20 cellular contexts compared by ENCODE assay signal in the genomic region with DNA sequence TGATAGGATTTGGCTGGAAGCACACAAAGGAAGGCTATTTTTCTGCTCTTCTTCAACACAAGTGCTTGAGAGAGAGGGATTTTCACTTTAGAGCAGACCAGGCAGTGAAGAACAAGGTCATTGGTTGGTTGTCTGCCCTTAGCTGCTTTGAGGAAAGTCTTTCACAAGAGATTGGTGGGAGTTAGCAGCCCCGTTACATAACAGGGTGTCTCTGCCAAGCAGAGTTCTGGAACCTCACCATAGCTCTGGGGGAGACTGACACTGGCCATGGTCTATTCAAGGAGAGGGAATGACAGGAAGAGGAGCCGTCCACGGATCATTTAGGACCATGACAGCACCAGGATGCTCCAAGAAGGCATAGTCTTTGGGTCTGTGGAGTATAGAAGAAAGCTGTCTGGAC.
DNase-seq lines count a peak whose midpoint lies in the region; ATAC-seq and TF ChIP-seq lines count a peak whose summit lies in the region.
"Had no signal": no experiment of that assay in that cellular context is flagged by ENCODE, and none has a peak within 500 bp of the region (broad histone marks: within the 10 kb centered on the region; RNA-seq: fewer than 3 reads in every experiment).

No MANE protein-coding gene starts in this region.

- no peak for TF ChIP-seq EP300 in gastroesophageal sphincter (IDR thresholded peaks at IDR 0.05)

- H3K27me3 ChIP-seq in gastroesophageal sphincter: no peaks in the 10 kb centered on the region
- H3K27me3 ChIP-seq in vagina: no peaks in the 10 kb centered on the region
- H3K27me3 ChIP-seq: breast epithelium, pancreas had no signal

- no peaks in the 10 kb centered on the region for H3K36me3 ChIP-seq in gastroesophageal sphincter
- no peaks in the 10 kb centered on the region for H3K36me3 ChIP-seq in vagina
- H3K36me3 ChIP-seq: breast epithelium, pancreas had no signal

- TF ChIP-seq CTCF in gastroesophageal sphincter (IDR thresholded peaks at IDR 0.05) (no peak), vagina (IDR thresholded peaks at IDR 0.05) (no peak)

- WGBS in gastroesophageal sphincter (ENCODE audit: low coverage in 1 of 2), 2 donors: 38 to 80% methylated on average over 1 to 2 of the region's 3 CpGs

- intact Hi-C loops in vagina (cut with DNase I): no loop called here

- H3K27ac ChIP-seq in gastroesophageal sphincter (peak overlapping the region in 1 of 4 donors; percentile 2), vagina (peak overlapping the region; percentile 3)
- H3K27ac ChIP-seq: A549, breast epithelium, KMS-11, pancreas had no signal

- H3K9me3 ChIP-seq in gastroesophageal sphincter (no peaks in the 10 kb centered on the region), vagina (no peaks in the 10 kb centered on the region)
- H3K9me3 ChIP-seq: A549, breast epithelium, pancreas had no signal

- H3K4me3 ChIP-seq in gastroesophageal sphincter (no peak overlapping the region), vagina (peak overlapping the region in 1 of 2 donors; percentile 9)
- H3K4me3 ChIP-seq: A549, breast epithelium, pancreas had no signal

- ATAC-seq in gastroesophageal sphincter (peak; percentile 64), HG02884 (IDR thresholded peaks at IDR 0.05; ENCODE audit: unreplicated experiment) (no peak)
- ATAC-seq: A549, PC-3 had no signal

- H3K4me1 ChIP-seq in gastroesophageal sphincter (peaks cover 0 to 44% (median 8%) of the 10 kb centered on the region in 3 donors), vagina (peaks cover 41% of the 10 kb centered on the region)

- no peak for TF ChIP-seq POLR2A in gastroesophageal sphincter (IDR thresholded peaks at IDR 0.05)
- no peak for TF ChIP-seq POLR2A in vagina (IDR thresholded peaks at IDR 0.05)

- peak; percentile 17 for DNase-seq in activated effector memory CD4-positive, alpha-beta T cell treated with anti-CD3 and anti-CD28 coated beads, Interleukin-2, amount 50 U/mL, for 16 hours
- DNase-seq in activated effector memory CD4-positive, alpha-beta T cell treated with Interleukin-2 at 50 U/mL for 16 hours: no peak
- DNase-seq in middle frontal gyrus (ENCODE audit: extremely low spot score, low spot score): peak; percentile 51
- no peak for DNase-seq in vagina (ENCODE audit: extremely low spot score in 2 of 2)
- no peak for DNase-seq in GDM1 (lab: John Stamatoyannopoulos, UW)
- DNase-seq in stimulated activated naive CD4-positive, alpha-beta T cell (lab: John Stamatoyannopoulos, UW): no peak
- DNase-seq: activated CD8-positive, alpha-beta memory T cell treated with anti-CD3 and anti-CD28 coated beads for 24 hours; activated naive CD4-positive, alpha-beta T cell treated with anti-CD3 and anti-CD28 coated beads for 36 hours; foreskin melanocyte; HFFc6; NCI-H1436; NCI-H510A; pancreas; PC-3; stimulated activated CD4-positive, alpha-beta T cell treated with anti-CD3 and anti-CD28 coated beads, Interleukin-12 subunit alpha, Interleukin-12 subunit beta, amount 100 ng/mL, for 4 hours had no signal

Comparison
In these comparisons a context has a peak if more than half of its experiments do, and no peak if none do; other contexts are left out.
1. DNase-seq: peak in activated effector memory CD4-positive, alpha-beta T cell treated with anti-CD3 and anti-CD28 coated beads, Interleukin-2, amount 50 U/mL, for 16 hours (single experiment) and middle frontal gyrus (single experiment); none in activated effector memory CD4-positive, alpha-beta T cell treated with Interleukin-2 at 50 U/mL for 16 hours (single experiment), vagina (0 of 2), GDM1 (single experiment) and stimulated activated naive CD4-positive, alpha-beta T cell (0 of 6).